Comparison of ENCODE assay signal across 8 cellular contexts in genomic region chr19:1263198-1263597, GRCh38. TPM values are rescaled to one million over a fixed set of nuclear protein-coding genes. Genes with fewer than 3 reads are reported as not detected.
A peak's percentile ranks its signal among the peaks of the same experiment; 100 is the strongest.
DNase-seq lines count a peak whose midpoint lies in the region; ATAC-seq and TF ChIP-seq lines count a peak whose summit lies in the region.

No MANE protein-coding gene starts in this region.

- H3K27ac ChIP-seq in mammary epithelial cell (ENCODE audit: insufficient read depth, low read depth, low read length) (no peak overlapping the region), tibial artery (peak overlapping the region; percentile 93 to 95)

- H3K4me2 ChIP-seq in mammary epithelial cell (ENCODE audit: insufficient read depth, low read depth, low read length), result no peak overlapping the region

- POLR2A ChIA-PET in MCF 10A (lab: Yijun Ruan, JAX), result interaction anchor here (0.7 to 3.5 kb wide), 4 partner anchors 10 to 157 kb away, joined by 3 to 58 read pairs (median 19); partner anchors contain the start of gene ATP5F1D

- no peaks in the 10 kb centered on the region for H4K20me1 ChIP-seq in mammary epithelial cell (ENCODE audit: insufficient read depth, low read length)

- in situ Hi-C loops in mammary epithelial cell (cut with MboI; ENCODE audit: low sequenced_read_pairs in 2 of 2), result no loop called here

- intact Hi-C loops in MCF 10A (cut with micrococcal nuclease) (no loop called here), mammary epithelial cell (cut with micrococcal nuclease) (no loop called here), tibial artery (cut with DNase I; ENCODE audit: low total_unique reads) (no loop called here)

- CTCF ChIA-PET in MCF 10A (lab: Yijun Ruan, JAX), result interaction anchor here (0.6 to 4.4 kb wide), 2 partner anchors 19 to 92 kb away, joined by 3 to 25 read pairs; no protein-coding TSS in a partner anchor
- CTCF ChIA-PET in mammary epithelial cell (lab: Charles Lee; ENCODE audit: low non-redundant PET), result no interaction called here

- H3K4me3 ChIP-seq in mammary epithelial cell (replicated peaks in 1 of 3; ENCODE audit: insufficient read depth in 1 of 3, low read depth in 2 of 3, low read length in 3 of 3) (no peak overlapping the region), tibial artery (no peak overlapping the region)

- H3K27me3 Mint-ChIP-seq in MCF 10A (ENCODE audit: insufficient read depth, unreplicated experiment) (no peaks in the 10 kb centered on the region), mesothelial cell of epicardium (ENCODE audit: low read depth) (peaks cover 4% of the 10 kb centered on the region)
- H3K27me3 Mint-ChIP-seq in activated naive CD8-positive, alpha-beta T cell, result no peaks in the 10 kb centered on the region

- H3K9me3 ChIP-seq in mammary epithelial cell (replicated peaks; ENCODE audit: insufficient read depth, low read length) (no peaks in the 10 kb centered on the region), tibial artery (no peaks in the 10 kb centered on the region)

- H3K9me3 Mint-ChIP-seq in MCF 10A (ENCODE audit: unreplicated experiment) (no peaks in the 10 kb centered on the region), mesothelial cell of epicardium (no peaks in the 10 kb centered on the region)
- no peaks in the 10 kb centered on the region for H3K9me3 Mint-ChIP-seq in activated naive CD8-positive, alpha-beta T cell (ENCODE audit: low read depth)

- WGBS in mammary epithelial cell (ENCODE audit: low coverage, missing lambda C conversion rate), result 61% methylated on average over 5 of the region's 5 CpGs

- no peaks in the 10 kb centered on the region for H3K27me3 ChIP-seq in mammary epithelial cell (ENCODE audit: insufficient read depth, low read length)
- no peaks in the 10 kb centered on the region for H3K27me3 ChIP-seq in tibial artery

- H3K4me3 Mint-ChIP-seq in MCF 10A (ENCODE audit: unreplicated experiment) (peak overlapping the region; percentile 71), mesothelial cell of epicardium (peak overlapping the region; percentile 46)
- H3K4me3 Mint-ChIP-seq in activated naive CD8-positive, alpha-beta T cell, result peak overlapping the region; percentile 73

- peaks cover 76% of the 10 kb centered on the region for H3K4me1 ChIP-seq in mammary epithelial cell (ENCODE audit: insufficient read depth, low read length)
- H3K4me1 ChIP-seq in tibial artery, result peaks cover 13 to 91% (median 80%) of the 10 kb centered on the region in 4 donors

- no peak overlapping the region for H3K9ac ChIP-seq in mammary epithelial cell (ENCODE audit: insufficient read depth, low read length)

- DNase-seq in MCF 10A (ENCODE audit: unreplicated experiment), result no peak
- no peak for DNase-seq in mammary epithelial cell
- no peak for DNase-seq in mesothelial cell of epicardium (ENCODE audit: low spot score in 2 of 2, unreplicated experiment in 2 of 2)
- no peak for DNase-seq in tibial artery
- no peak for DNase-seq in KG1 (lab: John Stamatoyannopoulos, UW)
- DNase-seq in NCI-H2107 treated with DMSO at 0.1 percent for 48 hours (lab: John Stamatoyannopoulos, UW; ENCODE audit: unreplicated experiment), result no peak

- peaks cover 32% of the 10 kb centered on the region for H3K4me1 Mint-ChIP-seq in MCF 10A (ENCODE audit: insufficient read depth, unreplicated experiment)
- peaks cover 47% of the 10 kb centered on the region for H3K4me1 Mint-ChIP-seq in activated naive CD8-positive, alpha-beta T cell (ENCODE audit: low read depth)
- H3K4me1 Mint-ChIP-seq in mesothelial cell of epicardium, result peaks cover 48% of the 10 kb centered on the region

- no peak overlapping the region for H2AFZ ChIP-seq in mammary epithelial cell (ENCODE audit: low read depth, low read length)

- dilution Hi-C loops in mammary epithelial cell (cut with HindIII; ENCODE audit: low sequenced_read_pairs), result loop anchor here (10.0 kb wide), 2 partner anchors 108 to 138 kb away; no protein-coding TSS in a partner anchor

- H3K36me3 ChIP-seq in mammary epithelial cell (ENCODE audit: insufficient read depth, low read length), result no peaks in the 10 kb centered on the region
- H3K36me3 ChIP-seq in tibial artery, result peaks cover 0 to 6% (median 2%) of the 10 kb centered on the region in 3 donors

- H3K79me2 ChIP-seq in mammary epithelial cell (ENCODE audit: insufficient read depth, low read length), result peaks cover 7% of the 10 kb centered on the region

- no peak for ATAC-seq in activated CD4-positive, CD25-positive, alpha-beta regulatory T cell treated with anti-CD3 and anti-CD28 coated beads, Interleukin-2, amount 50 U/mL, for 24 hours

- no peak overlapping the region for H3K27ac Mint-ChIP-seq in MCF 10A (ENCODE audit: low read depth, unreplicated experiment)
- peak overlapping the region; percentile 22 for H3K27ac Mint-ChIP-seq in activated naive CD8-positive, alpha-beta T cell
- peak overlapping the region; percentile 88 for H3K27ac Mint-ChIP-seq in mesothelial cell of epicardium

- TF ChIP-seq CTCF in MCF 10A (IDR thresholded peaks at IDR 0.05; ENCODE audit: unreplicated experiment) (no peak), mammary epithelial cell (conservative IDR thresholded peaks at IDR 0.05 in 1 of 2, IDR thresholded peaks at IDR 0.05 in 1 of 2; ENCODE audit: extremely low read depth in 1 of 2, insufficient read depth in 1 of 2, low read depth in 1 of 2, low read length in 2 of 2) (no peak), mesothelial cell of epicardium (IDR thresholded peaks at IDR 0.05; ENCODE audit: unreplicated experiment) (no peak), tibial artery (IDR thresholded peaks at IDR 0.05) (no peak)

- BruUV-seq in MCF 10A (replicated peaks; lab: Mats Ljungman, UMichigan), result no TSS peak
- BruUV-seq in mammary epithelial cell (replicated peaks; lab: Mats Ljungman, UMichigan), result no TSS peak

- peaks cover 25% of the 10 kb centered on the region for H3K36me3 Mint-ChIP-seq in MCF 10A (ENCODE audit: insufficient read depth, unreplicated experiment)
- no peaks in the 10 kb centered on the region for H3K36me3 Mint-ChIP-seq in activated naive CD8-positive, alpha-beta T cell
- H3K36me3 Mint-ChIP-seq in mesothelial cell of epicardium, result peaks cover 2% of the 10 kb centered on the region

RNA-seq across cellular contexts. Expression of gene CIRBP, which starts 5.9 kb away (rescaled TPM):
- 316 and 362 TPM in 2 replicates for total RNA-seq in MCF 10A (2022)
- 100 to 1,000 TPM; 196 to 221 TPM for total RNA-seq in mammary epithelial cell
- 132 TPM for polyA plus RNA-seq in mammary epithelial cell
- polyA minus RNA-seq in mammary epithelial cell, result 125 TPM
- total RNA-seq in mesothelial cell of epicardium, result 659 to 674 TPM (median 670 TPM) in 3 replicates

RNA-seq across cellular contexts. Expression of gene FAM174C, which starts 12.1 kb away (rescaled TPM):
- 71.0 and 85.2 TPM in 2 replicates for total RNA-seq in MCF 10A (2022)
- total RNA-seq in mammary epithelial cell, result 10 to 100 TPM; 22.8 to 60.1 TPM
- 53.3 TPM for polyA plus RNA-seq in mammary epithelial cell
- 13.1 TPM for polyA minus RNA-seq in mammary epithelial cell
- total RNA-seq in mesothelial cell of epicardium, result 24.4 to 25.8 TPM (median 25.5 TPM) in 3 replicates

RNA-seq across cellular contexts. Expression of gene MIDN, which starts 14.8 kb away (rescaled TPM):
- total RNA-seq in MCF 10A (2022) (73.6 and 96.9 TPM in 2 replicates), mammary epithelial cell (10 to 100 TPM; 17.5 to 73.8 TPM), mesothelial cell of epicardium (168 to 177 TPM (median 172 TPM) in 3 replicates)
- polyA plus RNA-seq in mammary epithelial cell, result 19.1 TPM
- 26.2 TPM for polyA minus RNA-seq in mammary epithelial cell

RNA-seq across cellular contexts. Expression of gene ATP5F1D, which starts 21.6 kb away (rescaled TPM):
- total RNA-seq in MCF 10A (2022), result 256 and 258 TPM in 2 replicates
- total RNA-seq in mammary epithelial cell, result 100 to 1,000 TPM in 1 of 2 donors, 10 to 100 TPM in 1; 12.3 to 198 TPM
- polyA plus RNA-seq in mammary epithelial cell, result 137 TPM
- polyA minus RNA-seq in mammary epithelial cell, result 24.2 TPM
- 105 to 115 TPM (median 108 TPM) in 3 replicates for total RNA-seq in mesothelial cell of epicardium

RNA-seq across cellular contexts. Expression of gene EFNA2, which starts 22.5 kb away (rescaled TPM):
- total RNA-seq in MCF 10A (2022) (not detected in 2 replicates), mammary epithelial cell (under 1 TPM in 1 of 2 donors, not detected in 1; 0.33 TPM), mesothelial cell of epicardium (13.1 to 15.0 TPM (median 14.0 TPM) in 3 replicates)
- not detected for polyA plus RNA-seq in mammary epithelial cell
- polyA minus RNA-seq in mammary epithelial cell, result not detected
